8 cellular contexts compared by ENCODE assay signal in the genomic region with DNA sequence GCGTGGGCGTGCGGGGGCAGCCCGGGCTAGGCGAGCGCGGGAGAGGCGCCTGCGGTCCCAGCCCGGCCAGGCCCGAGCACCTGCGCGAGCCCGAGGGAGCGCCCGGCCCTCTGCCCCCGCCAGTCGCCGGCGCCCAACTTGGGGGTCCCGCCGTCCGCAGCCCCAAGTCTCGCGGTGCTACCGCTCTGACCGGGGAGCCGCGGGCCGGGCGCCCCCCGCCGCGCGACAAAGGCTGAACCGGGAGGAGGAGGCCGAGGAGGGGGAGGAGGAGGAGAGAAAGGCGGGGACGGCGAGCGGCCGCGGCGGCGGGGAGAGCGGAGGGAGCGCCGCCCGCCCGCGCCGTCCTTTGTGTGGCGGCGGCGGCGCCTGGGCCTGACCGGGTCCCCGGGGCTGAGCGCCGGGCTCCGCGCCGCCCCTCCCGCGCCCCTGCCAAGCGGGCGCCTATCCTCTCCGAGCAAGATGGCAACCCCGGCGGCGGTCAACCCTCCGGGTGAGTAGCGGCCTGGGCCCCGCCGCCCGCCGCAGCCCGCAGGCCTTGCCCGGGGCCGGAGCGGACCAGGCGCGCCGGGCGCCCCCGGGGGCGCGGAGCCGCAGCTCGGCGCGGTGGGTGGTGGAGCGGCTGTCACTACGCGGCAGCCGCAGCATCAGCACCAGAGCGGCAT. TPM values are rescaled to one million over a fixed set of nuclear protein-coding genes. Genes with fewer than 3 reads are reported as not detected.
DNase-seq lines count a peak whose midpoint lies in the region; ATAC-seq and TF ChIP-seq lines count a peak whose summit lies in the region.

A gene (plus strand): TSS at position 326 of the 662 bp plus-strand sequence. CDS start 134 bp downstream, at position 460.

- no peaks in the 10 kb centered on the region for H3K9me3 ChIP-seq in duodenal mucosa (ENCODE audit: control insufficient read depth in 1 of 2, low read length in 2 of 2)

- H3K27me3 Mint-ChIP-seq in mesothelial cell of epicardium (ENCODE audit: low read depth): peaks cover 50% of the 10 kb centered on the region

- peaks cover 8% of the 10 kb centered on the region for H3K4me1 Mint-ChIP-seq in mesothelial cell of epicardium

- DNase-seq in GM12864 (ENCODE audit: low read depth) (no peak), NCI-H69 (lab: John Stamatoyannopoulos, UW) (peak; percentile 62), mesothelial cell of epicardium (ENCODE audit: low spot score in 2 of 2, unreplicated experiment in 2 of 2) (peak; percentile 45 to 65), NK-92 (lab: John Stamatoyannopoulos, UW; ENCODE audit: unreplicated experiment) (no peak), HCEC 1CT (no peak)

- peak within 1 kb of the TSS; percentile 10 for H3K4me3 ChIP-seq in GM12864 (ENCODE audit: low read depth, low read length)
- peak within 1 kb of the TSS; percentile 25 to 55 for H3K4me3 ChIP-seq in duodenal mucosa (ENCODE audit: low read depth in 1 of 2, low read length in 2 of 2)
- peak within 1 kb of the TSS; percentile 69 for H3K4me3 ChIP-seq in urinary bladder (ENCODE audit: low read depth, low read length)

- H3K9me3 Mint-ChIP-seq in mesothelial cell of epicardium: no peaks in the 10 kb centered on the region

- H3K27ac Mint-ChIP-seq in mesothelial cell of epicardium: peak within 1 kb of the TSS; percentile 74

- no peaks in the 10 kb centered on the region for H3K36me3 ChIP-seq in duodenal mucosa (ENCODE audit: control insufficient read depth in 1 of 2, insufficient read depth in 2 of 2, low read length in 2 of 2)
- no peaks in the 10 kb centered on the region for H3K36me3 ChIP-seq in urinary bladder (ENCODE audit: insufficient read depth)

- H3K9ac ChIP-seq in duodenal mucosa (ENCODE audit: low read depth in 1 of 2, low read length in 2 of 2): no peak within 1 kb of the TSS

- H3K36me3 Mint-ChIP-seq in mesothelial cell of epicardium: peaks cover 3% of the 10 kb centered on the region

- H3K4me3 Mint-ChIP-seq in mesothelial cell of epicardium: peak within 1 kb of the TSS; percentile 79

- TF ChIP-seq CTCF in GM12864 (IDR thresholded peaks at IDR 0.05; ENCODE audit: low read depth, low read length, missing control alignments): no peak
- TF ChIP-seq CTCF in mesothelial cell of epicardium (IDR thresholded peaks at IDR 0.05; ENCODE audit: unreplicated experiment): no peak

- under 1% methylated on average over 96 of the region's 97 CpGs for WGBS in urinary bladder

- peaks cover 25 to 28% of the 10 kb centered on the region in 2 donors for H3K27me3 ChIP-seq in duodenal mucosa (ENCODE audit: control insufficient read depth in 1 of 2, insufficient read depth in 2 of 2, low read length in 2 of 2)

- H3K4me1 ChIP-seq in duodenal mucosa (ENCODE audit: control insufficient read depth in 1 of 2, insufficient read depth in 2 of 2, low read length in 2 of 2): peaks cover 2 to 6% of the 10 kb centered on the region in 2 donors
- H3K4me1 ChIP-seq in urinary bladder (ENCODE audit: insufficient read depth): peaks cover 2% of the 10 kb centered on the region

- ATAC-seq in GM21528 (IDR thresholded peaks at IDR 0.05; ENCODE audit: low FRiP score, unreplicated experiment): no peak

- peak within 1 kb of the TSS; percentile 55 for H3K27ac ChIP-seq in duodenal mucosa (ENCODE audit: low read depth, low read length)
- H3K27ac ChIP-seq in urinary bladder (ENCODE audit: low read depth): no peak within 1 kb of the TSS

RNA-seq across cellular contexts. Expression of the gene that starts here (rescaled TPM):
- total RNA-seq in mesothelial cell of epicardium (20.2 to 21.4 TPM (median 20.2 TPM) in 3 replicates), urinary bladder (9.7 TPM)
- 6.3 TPM for polyA plus RNA-seq in urinary bladder

Comparison
In these comparisons a context has a peak if more than half of its experiments do, and no peak if none do; other contexts are left out.
1. DNase-seq: peak in NCI-H69 (single experiment) and mesothelial cell of epicardium (2 of 2); none in GM12864 (single experiment), NK-92 (single experiment) and HCEC 1CT (single experiment).
2. H3K4me3 ChIP-seq: peak in every context shown above with its lines; median percentile 69 in urinary bladder; 40 in duodenal mucosa; 10 in GM12864.